8 cellular contexts compared by ENCODE assay signal in the genomic region with DNA sequence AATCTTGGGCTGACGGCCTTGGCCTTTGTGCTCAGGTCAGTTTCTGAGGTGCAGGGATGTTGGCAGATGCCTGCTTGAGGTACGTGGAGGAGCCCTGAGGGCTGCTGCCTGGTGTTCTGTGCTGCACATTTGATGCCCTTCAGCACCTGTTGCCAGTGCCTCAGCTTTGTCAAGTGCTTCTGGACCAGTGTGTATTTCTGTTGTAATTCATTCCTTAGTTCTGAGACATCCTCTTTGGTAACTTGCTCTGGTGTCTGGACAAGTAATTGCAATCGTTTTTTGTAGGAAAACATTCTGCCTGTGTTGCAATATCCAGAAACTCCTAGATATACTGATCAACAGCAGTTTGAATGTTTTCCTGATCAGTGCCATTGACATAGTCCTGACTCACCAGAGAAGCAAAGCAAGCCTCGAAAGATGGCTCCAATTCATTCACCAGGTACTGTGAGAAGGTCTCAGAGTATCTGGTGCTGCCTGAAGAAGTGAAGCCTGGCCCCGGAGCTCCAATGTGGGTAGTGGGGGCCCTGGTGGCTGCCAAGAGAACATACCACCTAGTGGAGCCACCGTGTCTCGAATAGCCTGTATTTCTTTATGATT. TPM values are rescaled to one million over a fixed set of nuclear protein-coding genes. Genes with fewer than 3 reads are reported as not detected.
DNase-seq lines count a peak whose midpoint lies in the region; ATAC-seq and TF ChIP-seq lines count a peak whose summit lies in the region.
"Had no signal": no experiment of that assay in that cellular context is flagged by ENCODE, and none has a peak within 500 bp of the region (broad histone marks: within the 10 kb centered on the region; RNA-seq: fewer than 3 reads in every experiment).

No MANE protein-coding gene starts in this region.

- H2BK120ac ChIP-seq in trophoblast cell (ENCODE audit: insufficient read depth, low read length, poor library complexity): no peak overlapping the region

- no peak overlapping the region for H4K12ac ChIP-seq in trophoblast cell (ENCODE audit: low read depth, low read length)

- no TSS peak for BruUV-seq in PC-9 (replicated peaks; lab: Mats Ljungman, UMichigan)

- no peak overlapping the region for H2BK12ac ChIP-seq in trophoblast cell (ENCODE audit: low read length)

- intact Hi-C loops in PC-9 (cut with micrococcal nuclease; ENCODE audit: unreplicated experiment): no loop called here
- intact Hi-C loops in esophagus muscularis mucosa (cut with DNase I): no loop called here

- H3K79me2 ChIP-seq in GM23338 (replicated peaks; ENCODE audit: insufficient read depth): no peaks in the 10 kb centered on the region
- no peaks in the 10 kb centered on the region for H3K79me2 ChIP-seq in PC-9 (ENCODE audit: low read depth)
- H3K79me2 ChIP-seq in trophoblast cell (ENCODE audit: control insufficient read depth, insufficient read depth, low read length, poor library complexity): no peaks in the 10 kb centered on the region

- no peak overlapping the region for H3K14ac ChIP-seq in trophoblast cell (ENCODE audit: low read length)

- H3K4ac ChIP-seq in trophoblast cell (ENCODE audit: low read depth, low read length): no peak overlapping the region

- TF ChIP-seq POLR2A in esophagus muscularis mucosa (IDR thresholded peaks at IDR 0.05; ENCODE audit: low read depth): no peak

- H3K36me3 ChIP-seq in GM23338 (ENCODE audit: insufficient read depth) (0 out of 2 replicates have a peak, but pooled peaks cover 3% of the 10 kb centered on the region), PC-9 (ENCODE audit: low read depth) (peaks cover 3% of the 10 kb centered on the region; the same call in 1 of the 2 replicates), esophagus muscularis mucosa (peaks cover 14 to 23% (median 20%) of the 10 kb centered on the region in 4 donors), trophoblast cell (ENCODE audit: control insufficient read depth in 1 of 2, insufficient read depth in 2 of 2, low read length in 2 of 2) (peaks cover 0 to 13% of the 10 kb centered on the region in 2 experiments)

- ATAC-seq in GM23338 (peak; percentile 97), HG03439 (IDR thresholded peaks at IDR 0.05; ENCODE audit: unreplicated experiment) (no peak), GM18867 (IDR thresholded peaks at IDR 0.05; ENCODE audit: unreplicated experiment) (no peak)
- ATAC-seq: left ventricle myocardium superior had no signal

- H4K20me1 ChIP-seq in GM23338 (replicated peaks; ENCODE audit: insufficient read depth) (0 out of 2 replicates have a peak, but pooled peaks cover 3% of the 10 kb centered on the region), PC-9 (ENCODE audit: insufficient read depth) (no peaks in the 10 kb centered on the region)

- H3K9me2 ChIP-seq in GM23338 (ENCODE audit: insufficient read depth): no peaks in the 10 kb centered on the region; the same call in 1 of the 2 replicates
- peaks cover under 1% of the 10 kb centered on the region; the same call in 1 of the 2 replicates for H3K9me2 ChIP-seq in PC-9 (ENCODE audit: insufficient read depth)

- no peak overlapping the region for H3K4me3 ChIP-seq in GM23338
- no peak overlapping the region for H3K4me3 ChIP-seq in PC-9
- H3K4me3 ChIP-seq in esophagus muscularis mucosa: no peak overlapping the region
- no peak overlapping the region for H3K4me3 ChIP-seq in trophoblast cell (ENCODE audit: low read depth, low read length)

- CTCF ChIA-PET in PC-9 (lab: Charles Lee): no interaction called here

- TF ChIP-seq EP300 in esophagus muscularis mucosa (IDR thresholded peaks at IDR 0.05): no peak

- H3K27me3 ChIP-seq in GM23338 (ENCODE audit: insufficient read depth) (no peaks in the 10 kb centered on the region), PC-9 (ENCODE audit: insufficient read depth, low read depth) (no peaks in the 10 kb centered on the region), esophagus muscularis mucosa (no peaks in the 10 kb centered on the region), trophoblast cell (ENCODE audit: insufficient read depth, low read length) (no peaks in the 10 kb centered on the region)

- in situ Hi-C loops in GM13977 (cut with MboI; ENCODE audit: low pct_unique_long_range_greater_than_20kb, low sequenced_read_pairs, unreplicated experiment): no loop called here

- no peaks in the 10 kb centered on the region for H3K79me1 ChIP-seq in trophoblast cell (ENCODE audit: low read length)

- no peak overlapping the region for H3K9ac ChIP-seq in trophoblast cell (ENCODE audit: low read length)

- WGBS in esophagus muscularis mucosa: 76% methylated on average over 6 of the region's 7 CpGs
- no CpG with 5 or more reads among the region's 7 CpGs for WGBS in trophoblast cell (ENCODE audit: extremely low coverage, insufficient coverage, insufficient read length)

- H3K4me1 Mint-ChIP-seq in GM23338: peaks cover 5% of the 10 kb centered on the region; the same call in 1 of the 3 replicates

- POLR2A ChIA-PET in PC-9 (lab: Charles Lee; ENCODE audit: unreplicated experiment): no interaction called here

- no peak overlapping the region for H3K27ac Mint-ChIP-seq in GM23338

- H2AK5ac ChIP-seq in trophoblast cell (ENCODE audit: low read length): no peak overlapping the region

- H3K9me3 ChIP-seq in PC-9 (ENCODE audit: insufficient read depth, low read depth): no peaks in the 10 kb centered on the region
- no peaks in the 10 kb centered on the region for H3K9me3 ChIP-seq in esophagus muscularis mucosa
- H3K9me3 ChIP-seq in trophoblast cell (ENCODE audit: insufficient read depth, low read depth, low read length): no peaks in the 10 kb centered on the region

- peak; percentile 65 for DNase-seq in GM23338 (ENCODE audit: low spot score)
- peak in 1 of 2 experiments; percentile 90 for DNase-seq in PC-9
- DNase-seq in esophagus muscularis mucosa (ENCODE audit: extremely low spot score): peak; percentile 66
- peak; percentile 34 to 86 for DNase-seq in trophoblast cell
- DNase-seq in GM13977 (ENCODE audit: low spot score): no peak
- DNase-seq: left ventricle myocardium superior had no signal

- H2BK5ac ChIP-seq in trophoblast cell (ENCODE audit: low read depth, low read length, poor library complexity): no peak overlapping the region

- no peak overlapping the region for H3K23ac ChIP-seq in trophoblast cell (ENCODE audit: low read length)

- H3K4me2 ChIP-seq in GM23338: no peak overlapping the region
- no peak overlapping the region for H3K4me2 ChIP-seq in PC-9
- no peak overlapping the region for H3K4me2 ChIP-seq in trophoblast cell (ENCODE audit: low read length)

- H2AFZ ChIP-seq in GM23338 (no peak overlapping the region), PC-9 (no peak overlapping the region), trophoblast cell (ENCODE audit: insufficient read depth, low read length, poor library complexity) (no peak overlapping the region)

- no peaks in the 10 kb centered on the region for H3F3A ChIP-seq in GM23338 (replicated peaks; ENCODE audit: low read depth)
- peaks cover 28% of the 10 kb centered on the region; the same call in 1 of the 2 replicates for H3F3A ChIP-seq in PC-9 (ENCODE audit: insufficient read depth, low read depth)

- H3K9me3 Mint-ChIP-seq in GM23338: no peaks in the 10 kb centered on the region

- H3K4me1 ChIP-seq in GM23338 (ENCODE audit: insufficient read depth): no peaks in the 10 kb centered on the region
- H3K4me1 ChIP-seq in PC-9 (replicated peaks; ENCODE audit: insufficient read depth): peaks cover 6% of the 10 kb centered on the region; the same call in 1 of the 2 replicates
- no peaks in the 10 kb centered on the region for H3K4me1 ChIP-seq in esophagus muscularis mucosa
- H3K4me1 ChIP-seq in trophoblast cell (ENCODE audit: control insufficient read depth in 1 of 2, insufficient read depth in 2 of 2, low read length in 2 of 2): peaks cover 1 to 2% of the 10 kb centered on the region in 2 experiments

- H4K8ac ChIP-seq in trophoblast cell (ENCODE audit: low read depth, low read length): no peak overlapping the region

- no peaks in the 10 kb centered on the region for H3K27me3 Mint-ChIP-seq in GM23338 (ENCODE audit: insufficient read depth, low read depth, poor library complexity)

- peaks cover 13% of the 10 kb centered on the region; the same call in 2 of the 3 replicates for H3K36me3 Mint-ChIP-seq in GM23338 (ENCODE audit: low read depth)

- H3K18ac ChIP-seq in trophoblast cell (ENCODE audit: low read length): no peak overlapping the region

- no peak overlapping the region for H3K4me3 Mint-ChIP-seq in GM23338

- TF ChIP-seq CTCF in GM23338 (conservative IDR thresholded peaks at IDR 0.05; ENCODE audit: low read depth in 2 of 2) (peak; percentile 47 to 52), PC-9 (conservative IDR thresholded peaks at IDR 0.05) (peak; percentile 28; the same call in 1 of the 2 replicates), esophagus muscularis mucosa (IDR thresholded peaks at IDR 0.05) (no peak), GM13977 (IDR thresholded peaks at IDR 0.05; ENCODE audit: extremely low read depth, insufficient read depth, missing control alignments) (no peak)

- H3K27ac ChIP-seq in GM23338 (ENCODE audit: low read depth): no peak overlapping the region
- peak overlapping the region; percentile 38 for H3K27ac ChIP-seq in PC-9
- no peak overlapping the region for H3K27ac ChIP-seq in esophagus muscularis mucosa (replicated peaks in 1 of 4)
- H3K27ac ChIP-seq in trophoblast cell (ENCODE audit: low read depth, low read length): no peak overlapping the region

- H4K91ac ChIP-seq in trophoblast cell (ENCODE audit: low read depth, low read length): no peak overlapping the region

TF ChIP-seq in GM23338, 12 proteins besides CTCF, POLR2A, EP300 and RAD21 (continues in another document):
- no peak for TF ChIP-seq CREB1 (CRISPR knock-in tag; IDR thresholded peaks at IDR 0.05; ENCODE audit: low read depth)

RNA-seq across cellular contexts. Expression of gene ZNF337, which starts 26.7 kb away (rescaled TPM):
- total RNA-seq in GM23338 (2014; rRNA removed; shearing (Covaris generic)): 6.3 TPM in 2 replicates
- polyA plus RNA-seq in GM23338 (2016; fragmentation: Nextera tagmentation; extraction: Ambion mirVana): 0.61 and 2.1 TPM in 2 replicates
- total RNA-seq in PC-9 (2021) (12.8 and 14.6 TPM in 2 replicates), esophagus muscularis mucosa (10 to 100 TPM; 13.1 to 17.0 (median 14.8) TPM)
- 4.6 and 5.1 TPM in 2 replicates for polyA plus RNA-seq in trophoblast cell (2013)

RNA-seq across cellular contexts. Expression of gene NANP, which starts 46.1 kb away (rescaled TPM):
- total RNA-seq in GM23338 (2014; rRNA removed; shearing (Covaris generic)): 5.8 and 7.6 TPM in 2 replicates
- polyA plus RNA-seq in GM23338 (2016; fragmentation: Nextera tagmentation; extraction: Ambion mirVana): 3.2 and 3.9 TPM in 2 replicates
- total RNA-seq in PC-9 (2021): 5.6 and 7.5 TPM in 2 replicates
- 1 to 10 TPM; 2.1 to 6.0 (median 4.4) TPM for total RNA-seq in esophagus muscularis mucosa
- 3.7 and 4.0 TPM in 2 replicates for polyA plus RNA-seq in trophoblast cell (2013)

Comparison
In these comparisons a context has a peak if more than half of its experiments do, and no peak if none do; other contexts are left out.
1. CTCF ChIP-seq: peak in GM23338 (2 of 2) and PC-9 (single experiment); none in esophagus muscularis mucosa (0 of 3) and GM13977 (single experiment).